In genomic region chr4:93002240-93002639, GRCh38 we compare ENCODE assay signal across 27 cellular contexts.
"Had no signal": no experiment of that assay in that cellular context is flagged by ENCODE, and none has a peak within 500 bp of the region (broad histone marks: within the 10 kb centered on the region; RNA-seq: fewer than 3 reads in every experiment).

No MANE protein-coding gene starts in this region.

- H3K27me3 ChIP-seq: colonic mucosa, dorsolateral prefrontal cortex, esophagus muscularis mucosa, esophagus squamous epithelium, foreskin keratinocyte, gastrocnemius medialis, gastroesophageal sphincter, heart left ventricle, heart right ventricle had no signal

- H3K4me1 ChIP-seq: colonic mucosa, esophagus muscularis mucosa, esophagus squamous epithelium, foreskin keratinocyte, gastrocnemius medialis, gastroesophageal sphincter, heart left ventricle, heart right ventricle had no signal

- ATAC-seq: effector memory CD8-positive, alpha-beta T cell; esophagus mucosa; foreskin keratinocyte; gastrocnemius medialis; gastroesophageal sphincter; heart left ventricle; heart right ventricle had no signal

- H3K27ac ChIP-seq: colonic mucosa, coronary artery, dorsolateral prefrontal cortex, epithelial cell of prostate, esophagus muscularis mucosa, esophagus squamous epithelium, foreskin keratinocyte, gastrocnemius medialis, gastroesophageal sphincter, heart left ventricle, heart right ventricle had no signal

- H3K4me3 ChIP-seq: colonic mucosa, coronary artery, dorsolateral prefrontal cortex, esophagus muscularis mucosa, esophagus squamous epithelium, gastrocnemius medialis, gastroesophageal sphincter, heart left ventricle, heart right ventricle had no signal

- H3K27me3 Mint-ChIP-seq: dendritic cell treated with granulocyte-macrophage colony-stimulating factor and Interleukin-4, amounts not matched to agents 40 ng/mL and 50 ng/mL, for 4 days; effector memory CD8-positive, alpha-beta T cell had no signal

- H3K4me3 Mint-ChIP-seq: dendritic cell treated with granulocyte-macrophage colony-stimulating factor and Interleukin-4, amounts not matched to agents 40 ng/mL and 50 ng/mL, for 4 days; effector memory CD8-positive, alpha-beta T cell; endodermal cell had no signal

- H3K4me1 Mint-ChIP-seq: endodermal cell had no signal

- H3K9me3 Mint-ChIP-seq: dendritic cell treated with granulocyte-macrophage colony-stimulating factor and Interleukin-4, amounts not matched to agents 40 ng/mL and 50 ng/mL, for 4 days; endodermal cell had no signal

- H3K36me3 ChIP-seq: colonic mucosa, esophagus muscularis mucosa, esophagus squamous epithelium, gastrocnemius medialis, gastroesophageal sphincter, heart left ventricle, heart right ventricle had no signal

- DNase-seq: colonic mucosa; cortex of kidney; dermis blood vessel endothelial cell; dorsolateral prefrontal cortex; effector CD4-positive, alpha-beta T cell; effector CD8-positive, alpha-beta T cell; effector memory CD4-positive, alpha-beta T cell; effector memory CD8-positive, alpha-beta T cell; endodermal cell; erythroblast; esophagus squamous epithelium; foreskin fibroblast; foreskin keratinocyte; foreskin melanocyte; gastrocnemius medialis; glutamatergic neuron; head of caudate nucleus; heart left ventricle; heart right ventricle had no signal

- FAIRE-seq: colon, endothelial cell of umbilical vein had no signal

- H3K9me3 ChIP-seq: colonic mucosa, esophagus muscularis mucosa, esophagus squamous epithelium, gastrocnemius medialis, gastroesophageal sphincter, heart left ventricle, heart right ventricle had no signal

- H3K27ac Mint-ChIP-seq: dendritic cell treated with granulocyte-macrophage colony-stimulating factor and Interleukin-4, amounts not matched to agents 40 ng/mL and 50 ng/mL, for 4 days; effector memory CD8-positive, alpha-beta T cell; endodermal cell had no signal
